ENCODE assay signal across 8 cellular contexts in genomic region chr5:10600629-10601245, GRCh38. TPM values are rescaled to one million over a fixed set of nuclear protein-coding genes. Genes with fewer than 3 reads are reported as not detected.
A peak's percentile ranks its signal among the peaks of the same experiment; 100 is the strongest.
DNase-seq lines count a peak whose midpoint lies in the region; ATAC-seq, FAIRE-seq and TF ChIP-seq lines count a peak whose summit lies in the region.

No MANE protein-coding gene starts in this region.

- no peak for FAIRE-seq in bronchial epithelial cell (lab: Jason Lieb, UNC)

- TF ChIP-seq CTCF in bronchial epithelial cell (IDR thresholded peaks at IDR 0.05; ENCODE audit: insufficient read depth, low read length, severe bottlenecking): no peak
- no peak for TF ChIP-seq CTCF in mesothelial cell of epicardium (IDR thresholded peaks at IDR 0.05; ENCODE audit: unreplicated experiment)
- no peak for TF ChIP-seq CTCF in thyroid gland (IDR thresholded peaks at IDR 0.05)

- TF ChIP-seq POLR2A in thyroid gland (IDR thresholded peaks at IDR 0.05): no peak

- no peaks in the 10 kb centered on the region for H3K36me3 ChIP-seq in bronchial epithelial cell (ENCODE audit: control insufficient read depth, insufficient read depth, low read length)
- H3K36me3 ChIP-seq in thyroid gland: no peaks in the 10 kb centered on the region

- intact Hi-C loops in thyroid gland (cut with DNase I): no loop called here

- H3K27ac Mint-ChIP-seq in stimulated activated naive CD8-positive, alpha-beta T cell treated with anti-CD3 and anti-CD28 coated beads, Interleukin-15, amount 100 ng/mL, for 72 hours: no peak overlapping the region
- no peak overlapping the region for H3K27ac Mint-ChIP-seq in mesothelial cell of epicardium

- WGBS in thyroid gland, 2 donors: 89 to 90% methylated on average over 5 of the region's 5 CpGs

- peaks cover 13% of the 10 kb centered on the region for H3K36me3 Mint-ChIP-seq in mesothelial cell of epicardium

- H3K4me3 Mint-ChIP-seq in stimulated activated naive CD8-positive, alpha-beta T cell treated with anti-CD3 and anti-CD28 coated beads, Interleukin-15, amount 100 ng/mL, for 72 hours: peak overlapping the region; percentile 22 to 77
- no peak overlapping the region for H3K4me3 Mint-ChIP-seq in mesothelial cell of epicardium

- DNase-seq in ELR (ENCODE audit: low read depth): peak; percentile 33
- peak; percentile 63 for DNase-seq in bronchial epithelial cell (ENCODE audit: low read depth)
- no peak for DNase-seq in stimulated activated naive CD8-positive, alpha-beta T cell treated with anti-CD3 and anti-CD28 coated beads, Interleukin-15, amount 100 ng/mL, for 72 hours
- no peak for DNase-seq in mesothelial cell of epicardium (ENCODE audit: low spot score in 2 of 2, unreplicated experiment in 2 of 2)
- DNase-seq in NCI-H2081 treated with DMSO at 0.1 percent for 48 hours (lab: John Stamatoyannopoulos, UW): no peak
- DNase-seq in thyroid gland: no peak

- H3K4me3 ChIP-seq in bronchial epithelial cell (ENCODE audit: low read depth, low read length) (no peak overlapping the region), thyroid gland (replicated peaks in 1 of 3) (no peak overlapping the region)

- H3K9me3 Mint-ChIP-seq in stimulated activated naive CD8-positive, alpha-beta T cell treated with anti-CD3 and anti-CD28 coated beads, Interleukin-15, amount 100 ng/mL, for 72 hours: no peaks in the 10 kb centered on the region
- peaks cover 19% of the 10 kb centered on the region for H3K9me3 Mint-ChIP-seq in mesothelial cell of epicardium

- ATAC-seq in GM21381 (IDR thresholded peaks at IDR 0.05; ENCODE audit: unreplicated experiment) (peak; percentile 71), HG03521 (IDR thresholded peaks at IDR 0.05; ENCODE audit: unreplicated experiment) (peak; percentile 71)
- peak; percentile 74 for ATAC-seq in stimulated activated naive CD8-positive, alpha-beta T cell treated with anti-CD3 and anti-CD28 coated beads, Interleukin-15, amount 100 ng/mL, for 72 hours

- H3K4me1 ChIP-seq in thyroid gland: peaks cover 0 to 12% of the 10 kb centered on the region in 2 donors

- H3K27me3 ChIP-seq in bronchial epithelial cell (ENCODE audit: control insufficient read depth, insufficient read depth, low read length) (no peaks in the 10 kb centered on the region), thyroid gland (no peaks in the 10 kb centered on the region)

- H3K9me3 ChIP-seq in thyroid gland: no peaks in the 10 kb centered on the region

- H3K27me3 Mint-ChIP-seq in stimulated activated naive CD8-positive, alpha-beta T cell treated with anti-CD3 and anti-CD28 coated beads, Interleukin-15, amount 100 ng/mL, for 72 hours: no peaks in the 10 kb centered on the region
- H3K27me3 Mint-ChIP-seq in mesothelial cell of epicardium (ENCODE audit: low read depth): no peaks in the 10 kb centered on the region

- H3K4me1 Mint-ChIP-seq in stimulated activated naive CD8-positive, alpha-beta T cell treated with anti-CD3 and anti-CD28 coated beads, Interleukin-15, amount 100 ng/mL, for 72 hours: peaks cover 40% of the 10 kb centered on the region
- peaks cover 15% of the 10 kb centered on the region for H3K4me1 Mint-ChIP-seq in mesothelial cell of epicardium

- H3K27ac ChIP-seq in thyroid gland: no peak overlapping the region

RNA-seq across cellular contexts. Expression of gene ANKRD33B, which starts 36.9 kb away (rescaled TPM):
- total RNA-seq in bronchial epithelial cell: under 0.01 and 0.13 TPM in 2 replicates
- 3.2 to 3.8 TPM (median 3.5 TPM) in 3 replicates for total RNA-seq in mesothelial cell of epicardium
- total RNA-seq in thyroid gland: 1 to 10 TPM in 3 of 4 donors, under 1 TPM in 1; 0.67 to 1.6 (median 1.1) TPM

Comparison
In these comparisons a context has a peak if more than half of its experiments do, and no peak if none do; other contexts are left out.
1. DNase-seq: peak in ELR (single experiment) and bronchial epithelial cell (single experiment); none in stimulated activated naive CD8-positive, alpha-beta T cell treated with anti-CD3 and anti-CD28 coated beads, Interleukin-15, amount 100 ng/mL, for 72 hours (0 of 2), mesothelial cell of epicardium (0 of 2), NCI-H2081 treated with DMSO at 0.1 percent for 48 hours (single experiment) and thyroid gland (0 of 2).
2. Peak in every context shown above with its lines, with median percentiles within 50 percentile points of each other: ATAC-seq.